ENCODE assay signal across 10 cellular contexts in the genomic region with DNA sequence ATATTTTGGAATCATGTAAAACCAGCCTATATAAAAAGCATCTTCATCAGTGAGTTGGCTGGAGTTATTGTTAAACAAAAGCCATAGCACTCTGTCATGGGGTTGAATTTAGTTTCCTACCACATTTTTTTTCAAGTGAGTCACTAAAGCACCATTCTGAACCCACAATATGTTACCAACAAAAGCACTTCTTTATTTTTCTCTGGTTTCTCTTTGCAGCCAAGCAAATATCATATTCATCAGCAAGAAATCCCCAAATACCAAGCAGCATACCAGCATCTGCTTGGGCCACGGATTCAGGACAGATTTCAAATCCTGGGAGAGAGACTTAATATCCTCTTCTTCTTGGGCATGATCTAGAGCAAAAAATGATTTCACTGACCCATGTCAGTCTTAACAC.
A peak's percentile ranks its signal among the peaks of the same experiment; 100 is the strongest.
DNase-seq lines count a peak whose midpoint lies in the region; ATAC-seq and TF ChIP-seq lines count a peak whose summit lies in the region.
"Had no signal": no experiment of that assay in that cellular context is flagged by ENCODE, and none has a peak within 500 bp of the region (broad histone marks: within the 10 kb centered on the region; RNA-seq: fewer than 3 reads in every experiment).

No MANE protein-coding gene starts in this region.

- no peaks in the 10 kb centered on the region for H3K9me3 Mint-ChIP-seq in activated T-cell treated with anti-CD3 and anti-CD28 coated beads, Interleukin-2, amount 50 U/mL, for 4 hours
- H3K9me3 Mint-ChIP-seq: activated T-cell treated with anti-CD3 and anti-CD28 coated beads, Interleukin-2, amount 50 U/mL, for 72 hours; T-helper 2 cell treated with Interferon-gamma antibody and Interleukin-4, amounts not matched to agents 5 μg/mL and 100 μg/mL, for 36 hours had no signal

- H3K27me3 Mint-ChIP-seq in activated T-cell treated with anti-CD3 and anti-CD28 coated beads, Interleukin-2, amount 50 U/mL, for 4 hours (ENCODE audit: low read depth), result no peaks in the 10 kb centered on the region

- H3K27ac ChIP-seq in tibial nerve, result peak overlapping the region in 3 of 4 donors; percentile 27 to 65 (median 53)
- H3K27ac ChIP-seq in WERI-Rb-1, result no peak overlapping the region

- TF ChIP-seq CTCF in fibroblast of mammary gland (conservative IDR thresholded peaks at IDR 0.05; ENCODE audit: control insufficient read depth, insufficient read depth, low read depth, low read length) (no peak), tibial nerve (IDR thresholded peaks at IDR 0.05) (no peak), WERI-Rb-1 (IDR thresholded peaks at IDR 0.05; ENCODE audit: low read depth, low read length) (no peak)

- ATAC-seq in GM21576 (IDR thresholded peaks at IDR 0.05; ENCODE audit: unreplicated experiment), result peak; percentile 40
- ATAC-seq in activated T-cell treated with anti-CD3 and anti-CD28 coated beads, Interleukin-2, amount 50 U/mL, for 4 hours, result no peak

- TF ChIP-seq POLR2A in tibial nerve (IDR thresholded peaks at IDR 0.05), result no peak

- H3K4me1 Mint-ChIP-seq in activated T-cell treated with anti-CD3 and anti-CD28 coated beads, Interleukin-2, amount 50 U/mL, for 4 hours (ENCODE audit: low read depth), result no peaks in the 10 kb centered on the region

- no peak for TF ChIP-seq EP300 in tibial nerve (IDR thresholded peaks at IDR 0.05)

- H3K4me1 ChIP-seq in tibial nerve, result peaks cover 5 to 67% (median 14%) of the 10 kb centered on the region in 4 donors

- no peaks in the 10 kb centered on the region for H3K9me3 ChIP-seq in tibial nerve
- H3K9me3 ChIP-seq in WERI-Rb-1 (ENCODE audit: severe bottlenecking), result no peaks in the 10 kb centered on the region

- no peaks in the 10 kb centered on the region for H3K36me3 Mint-ChIP-seq in activated T-cell treated with anti-CD3 and anti-CD28 coated beads, Interleukin-2, amount 50 U/mL, for 4 hours (ENCODE audit: insufficient read depth)

- H3K27me3 ChIP-seq in tibial nerve, result no peaks in the 10 kb centered on the region
- H3K27me3 ChIP-seq in WERI-Rb-1 (ENCODE audit: insufficient read depth, low read depth, severe bottlenecking), result no peaks in the 10 kb centered on the region

- H3K4me3 ChIP-seq in fibroblast of mammary gland (ENCODE audit: control insufficient read depth, low read depth, low read length), result no peak overlapping the region
- H3K4me3 ChIP-seq in tibial nerve, result no peak overlapping the region
- H3K4me3 ChIP-seq in WERI-Rb-1 (ENCODE audit: low read depth, low read length), result no peak overlapping the region

- no peak overlapping the region for H3K4me3 Mint-ChIP-seq in activated T-cell treated with anti-CD3 and anti-CD28 coated beads, Interleukin-2, amount 50 U/mL, for 4 hours
- H3K4me3 Mint-ChIP-seq: activated T-cell treated with anti-CD3 and anti-CD28 coated beads, Interleukin-2, amount 50 U/mL, for 72 hours; neural crest cell; T-helper 2 cell treated with Interferon-gamma antibody and Interleukin-4, amounts not matched to agents 5 μg/mL and 100 μg/mL, for 36 hours had no signal

- DNase-seq in OCI-M1 (lab: John Stamatoyannopoulos, UW) (peak; percentile 32), fibroblast of mammary gland (ENCODE audit: low read depth) (peak; percentile 87), tibial nerve (ENCODE audit: low spot score in 2 of 2) (no peak), NCI-H1092 treated with DMSO at 0.1 percent for 48 hours (lab: John Stamatoyannopoulos, UW) (no peak), WERI-Rb-1 (no peak)
- DNase-seq in activated T-cell treated with anti-CD3 and anti-CD28 coated beads, Interleukin-2, amount 50 U/mL, for 4 hours, result no peak
- DNase-seq: activated T-cell treated with anti-CD3 and anti-CD28 coated beads, Interleukin-2, amount 50 U/mL, for 72 hours had no signal

- 30 to 33% methylated on average over 1 of the region's 1 CpG for WGBS in tibial nerve, 2 donors

- H3K36me3 ChIP-seq in tibial nerve (no peaks in the 10 kb centered on the region), WERI-Rb-1 (no peaks in the 10 kb centered on the region)

Comparison
In these comparisons a context has a peak if more than half of its experiments do, and no peak if none do; other contexts are left out.
1. DNase-seq: peak in OCI-M1 (single experiment) and fibroblast of mammary gland (single experiment); none in tibial nerve (0 of 2), NCI-H1092 treated with DMSO at 0.1 percent for 48 hours (single experiment), WERI-Rb-1 (single experiment) and activated T-cell treated with anti-CD3 and anti-CD28 coated beads, Interleukin-2, amount 50 U/mL, for 4 hours (single experiment).